1 cellular context compared by ENCODE assay signal in genomic region chr19:23203841-23204344, GRCh38.
TF ChIP-seq lines count a peak whose summit lies in the region.

No MANE protein-coding gene starts in this region.

TF ChIP-seq in GM23338, 12 proteins besides CTCF, POLR2A, EP300 and RAD21 (continued from another document):
- TF ChIP-seq ZNF462 (CRISPR knock-in tag; IDR thresholded peaks at IDR 0.05) (no peak), NANOG (IDR thresholded peaks at IDR 0.05; ENCODE audit: borderline replicate concordance) (no peak), ZNF114 (CRISPR knock-in tag; IDR thresholded peaks at IDR 0.05) (no peak), EZH2phosphoT487 (IDR thresholded peaks at IDR 0.05; ENCODE audit: unreplicated experiment) (no peak), REST (IDR thresholded peaks at IDR 0.05; ENCODE audit: unreplicated experiment) (no peak)
